In the genomic region with DNA sequence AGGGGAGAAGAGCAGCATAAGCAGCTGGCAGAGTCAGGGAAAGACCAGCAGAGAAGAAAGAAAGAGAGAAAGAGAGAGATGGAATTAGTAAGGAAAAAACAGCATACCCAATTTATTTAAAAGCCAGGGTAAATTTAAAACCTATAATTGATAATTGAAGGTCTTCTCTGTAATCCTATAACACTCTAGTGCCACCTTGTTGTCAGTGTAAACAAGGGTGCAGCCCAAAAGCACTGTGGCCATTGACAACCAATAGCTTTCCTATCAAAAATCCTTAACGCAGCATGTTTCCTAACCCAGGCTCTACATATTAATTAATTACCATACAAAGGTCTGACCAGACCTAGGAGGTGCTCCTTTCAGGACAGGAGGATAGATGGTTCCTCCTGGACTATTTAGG, we compare ENCODE assay signal across 29 cellular contexts.
"Had no signal": no experiment of that assay in that cellular context is flagged by ENCODE, and none has a peak within 500 bp of the region (broad histone marks: within the 10 kb centered on the region; RNA-seq: fewer than 3 reads in every experiment).

No MANE protein-coding gene starts in this region.

- H3K9me3 ChIP-seq: ascending aorta, SJSA1, SK-N-SH had no signal

- ATAC-seq: activated CD4-positive, alpha-beta T cell treated with anti-CD3 and anti-CD28 coated beads for 36 hours; activated CD4-positive, CD25-positive, alpha-beta regulatory T cell treated with anti-CD3 and anti-CD28 coated beads, Interleukin-2, amount 50 U/mL, for 24 hours; activated CD8-positive, alpha-beta T cell treated with anti-CD3 and anti-CD28 coated beads, Interleukin-2, amount 10 ng/mL, durations not matched to agents 7 days and 5 days; activated T-cell treated with anti-CD3 and anti-CD28 coated beads, Interleukin-2, amount 50 U/mL, for 4 hours; Panc1; WTC11 had no signal

- H3K9ac ChIP-seq: SK-N-SH had no signal

- H3K36me3 ChIP-seq: ascending aorta, SJSA1 had no signal

- DNase-seq: activated CD4-positive, alpha-beta T cell treated with anti-CD3 and anti-CD28 coated beads for 36 hours; activated CD4-positive, alpha-beta T cell treated with anti-CD3 and anti-CD28 coated beads, Interleukin-2, amount 10 ng/mL, durations not matched to agents 7 days and 5 days; activated CD4-positive, alpha-beta T cell treated with anti-CD3 and anti-CD28 coated beads, Interleukin-2, amount 50 U/mL, for 48 hours; activated CD8-positive, alpha-beta memory T cell treated with anti-CD3 and anti-CD28 coated beads, Interleukin-2, amount 50 U/mL, for 4 hours; activated CD8-positive, alpha-beta T cell treated with anti-CD3 and anti-CD28 coated beads, Interleukin-2, amount 10 ng/mL, durations not matched to agents 7 days and 5 days; activated effector memory CD4-positive, alpha-beta T cell treated with Interleukin-2 at 50 U/mL for 16 hours; activated naive CD4-positive, alpha-beta T cell treated with anti-CD3 and anti-CD28 coated beads, Interleukin-2, amount 50 U/mL, for 16 hours; activated naive CD8-positive, alpha-beta T cell treated with anti-CD3 and anti-CD28 coated beads, Interleukin-2, amount 10 ng/mL, durations not matched to agents 7 days and 5 days; activated T-cell treated with anti-CD3 and anti-CD28 coated beads for 4 hours; activated T-cell treated with anti-CD3 and anti-CD28 coated beads, Interleukin-2, amount 50 U/mL, for 4 hours; amygdala; caudate nucleus; KG1; NCI-H1105; NCI-H1417 treated with DMSO at 0.1 percent for 48 hours; NCI-H187 treated with DMSO at 0.1 percent for 48 hours; NCI-H2081; NCI-H226; NCI-H446 treated with DMSO at 0.1 percent for 48 hours; NCI-H524; NCI-H69; NCI-H82; SHP77 treated with DMSO at 0.1 percent for 48 hours; SK-N-SH had no signal

- H3K27ac ChIP-seq: ascending aorta, SJSA1 had no signal

- H3K27me3 ChIP-seq: ascending aorta, SJSA1 had no signal

- H3K4me1 ChIP-seq: ascending aorta, SJSA1 had no signal

- H3K4me3 ChIP-seq: ascending aorta, SJSA1 had no signal
